ENCODE assay signal across 8 cellular contexts in the genomic region with DNA sequence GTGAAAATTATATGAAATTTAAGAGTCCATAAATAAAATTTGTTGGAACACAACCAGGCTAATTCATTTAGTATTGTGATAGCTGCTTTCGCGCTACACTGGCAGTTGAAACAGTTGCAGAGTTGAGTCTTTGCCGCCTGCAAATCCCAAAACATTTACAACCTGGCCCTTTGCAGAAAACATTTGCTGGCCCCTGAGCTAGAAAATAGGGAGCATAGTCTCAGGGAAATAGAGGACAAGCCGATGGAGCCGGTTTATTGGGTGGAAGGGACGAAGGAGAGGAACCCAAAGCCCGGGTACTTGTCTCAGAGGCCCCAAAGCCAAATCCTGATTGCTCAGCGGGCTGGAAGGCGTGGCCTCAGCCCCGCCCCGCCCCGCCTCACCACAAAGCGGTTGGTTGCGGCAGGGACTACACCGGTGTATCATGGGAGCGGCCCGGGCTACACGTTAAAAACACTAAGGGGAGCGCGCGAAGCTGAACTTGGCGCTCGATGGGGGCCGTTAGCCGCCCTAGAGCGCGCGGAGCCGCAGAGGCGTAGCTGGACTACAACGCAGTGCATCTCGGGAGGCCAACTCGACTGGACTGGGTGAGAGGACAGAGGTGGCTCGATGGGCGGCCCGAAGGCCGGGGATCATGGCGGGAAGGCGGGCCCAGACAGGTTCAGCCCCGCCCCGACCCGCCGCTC. TPM values are rescaled to one million over a fixed set of nuclear protein-coding genes. Genes with fewer than 3 reads are reported as not detected.
DNase-seq lines count a peak whose midpoint lies in the region; ATAC-seq, FAIRE-seq and TF ChIP-seq lines count a peak whose summit lies in the region.

No MANE protein-coding gene starts in this region.

- H3K4me1 ChIP-seq in astrocyte (ENCODE audit: insufficient read depth, low read length) (peaks cover 3% of the 10 kb centered on the region), hepatocyte (ENCODE audit: insufficient read depth) (peaks cover 4% of the 10 kb centered on the region), rectal smooth muscle tissue (ENCODE audit: control insufficient read depth, insufficient read depth, low read length) (no peaks in the 10 kb centered on the region), aorta (ENCODE audit: control insufficient read depth in 1 of 2, insufficient read depth in 2 of 2, low read length in 2 of 2) (no peaks in the 10 kb centered on the region)

- peaks cover 22% of the 10 kb centered on the region for H3K36me3 Mint-ChIP-seq in T-helper 2 cell treated with Interferon-gamma antibody and Interleukin-4, amounts not matched to agents 5 μg/mL and 100 μg/mL, for 36 hours (ENCODE audit: low read depth)
- H3K36me3 Mint-ChIP-seq in astrocyte (ENCODE audit: low read depth, unreplicated experiment) = peaks cover 3% of the 10 kb centered on the region

- H3K4me1 Mint-ChIP-seq in T-helper 2 cell treated with Interferon-gamma antibody and Interleukin-4, amounts not matched to agents 5 μg/mL and 100 μg/mL, for 36 hours (ENCODE audit: low read depth) = peaks cover 12% of the 10 kb centered on the region
- H3K4me1 Mint-ChIP-seq in astrocyte (ENCODE audit: low read depth, unreplicated experiment) = peaks cover 4% of the 10 kb centered on the region

- H3K4me3 Mint-ChIP-seq in T-helper 2 cell treated with Interferon-gamma antibody and Interleukin-4, amounts not matched to agents 5 μg/mL and 100 μg/mL, for 36 hours = peak overlapping the region; percentile 87
- H3K4me3 Mint-ChIP-seq in astrocyte (ENCODE audit: unreplicated experiment) = peak overlapping the region; percentile 90

- H3K36me3 ChIP-seq in astrocyte (ENCODE audit: insufficient read depth, low read length) (peaks cover 4% of the 10 kb centered on the region), hepatocyte (replicated peaks; ENCODE audit: insufficient read depth, low read depth) (no peaks in the 10 kb centered on the region), rectal smooth muscle tissue (ENCODE audit: control insufficient read depth, insufficient read depth, low read length) (peaks cover 23% of the 10 kb centered on the region), aorta (ENCODE audit: control insufficient read depth in 1 of 2, insufficient read depth in 2 of 2, low read length in 1 of 2) (no peaks in the 10 kb centered on the region)

- TF ChIP-seq CTCF in astrocyte (IDR thresholded peaks at IDR 0.05; ENCODE audit: insufficient read depth, low read depth, low read length) (no peak), hepatocyte (IDR thresholded peaks at IDR 0.05; ENCODE audit: poor library complexity) (no peak)

- H2AFZ ChIP-seq in astrocyte (ENCODE audit: low read depth, low read length) (peak overlapping the region; percentile 92), hepatocyte (peak overlapping the region; percentile 30)

- H3K9me3 ChIP-seq in astrocyte (ENCODE audit: insufficient read depth, low read depth, low read length) (no peaks in the 10 kb centered on the region), hepatocyte (ENCODE audit: low read depth) (no peaks in the 10 kb centered on the region), aorta (ENCODE audit: control insufficient read depth, low read length) (no peaks in the 10 kb centered on the region)

- DNase-seq in NCI-H187 treated with DMSO at 0.1 percent for 48 hours (lab: John Stamatoyannopoulos, UW) (peak; percentile 92), astrocyte (ENCODE audit: low read depth) (peak; percentile 89), hepatocyte (ENCODE audit: low spot score) (peak; percentile 95), aorta (peak; percentile 94 to 95)
- peak; percentile 95 for DNase-seq in T-helper 2 cell treated with Interferon-gamma antibody and Interleukin-4, amounts not matched to agents 5 μg/mL and 100 μg/mL, for 36 hours (ENCODE audit: low spot score)

- peak overlapping the region; percentile 82 for H3K9ac ChIP-seq in astrocyte (ENCODE audit: low read length)
- peak overlapping the region; percentile 49 for H3K9ac ChIP-seq in rectal smooth muscle tissue (ENCODE audit: low read length)

- WGBS in hepatocyte (ENCODE audit: low lambda C conversion rate, missing lambda C conversion rate) = 7% methylated on average over 30 of the region's 43 CpGs
- 1% methylated on average over 42 to 43 of the region's 43 CpGs for WGBS in aorta, 2 donors

- intact Hi-C loops in aorta (cut with DNase I) = loop anchor here in 1 of 2 donors (5.0 kb wide), 1 partner anchor 57 kb away; a partner anchor contains a TSS

- H3K27ac ChIP-seq in astrocyte (ENCODE audit: low read depth, low read length) (peak overlapping the region; percentile 78), hepatocyte (peak overlapping the region; percentile 88), rectal smooth muscle tissue (ENCODE audit: low read depth, low read length) (peak overlapping the region; percentile 95), aorta (ENCODE audit: low read depth in 1 of 2, low read length in 2 of 2) (peak overlapping the region in 1 of 2 donors; percentile 90)

- TF ChIP-seq POLR2A in GM18505 (IDR thresholded peaks at IDR 0.05; ENCODE audit: borderline replicate concordance, extremely low read depth, insufficient read depth, insufficient read length) = peak; percentile 62

- H3K9me3 Mint-ChIP-seq in T-helper 2 cell treated with Interferon-gamma antibody and Interleukin-4, amounts not matched to agents 5 μg/mL and 100 μg/mL, for 36 hours = no peaks in the 10 kb centered on the region
- H3K9me3 Mint-ChIP-seq in astrocyte (ENCODE audit: unreplicated experiment) = no peaks in the 10 kb centered on the region

- H3K27ac Mint-ChIP-seq in T-helper 2 cell treated with Interferon-gamma antibody and Interleukin-4, amounts not matched to agents 5 μg/mL and 100 μg/mL, for 36 hours = peak overlapping the region; percentile 95
- peak overlapping the region; percentile 62 for H3K27ac Mint-ChIP-seq in astrocyte (ENCODE audit: unreplicated experiment)

- FAIRE-seq in astrocyte (lab: Jason Lieb, UNC) = no peak

- no peaks in the 10 kb centered on the region for H3K27me3 Mint-ChIP-seq in T-helper 2 cell treated with Interferon-gamma antibody and Interleukin-4, amounts not matched to agents 5 μg/mL and 100 μg/mL, for 36 hours (ENCODE audit: low read depth)
- no peaks in the 10 kb centered on the region for H3K27me3 Mint-ChIP-seq in astrocyte (ENCODE audit: low read depth, unreplicated experiment)

- H3K4me2 ChIP-seq in astrocyte (ENCODE audit: low read length) (peak overlapping the region; percentile 95), hepatocyte (peak overlapping the region; percentile 98)

- ATAC-seq in GM18505 (IDR thresholded peaks at IDR 0.05; ENCODE audit: unreplicated experiment) (peak; percentile 81), HG02970 (IDR thresholded peaks at IDR 0.05; ENCODE audit: low FRiP score, unreplicated experiment) (peak; percentile 83), aorta (ENCODE audit: low FRiP score) (peak; percentile 96)

- H3K4me3 ChIP-seq in astrocyte (ENCODE audit: insufficient read depth, low read depth, low read length) (peak overlapping the region; percentile 75), hepatocyte (peak overlapping the region; percentile 94), rectal smooth muscle tissue (ENCODE audit: low read length) (peak overlapping the region; percentile 79), aorta (ENCODE audit: low read length in 2 of 2) (peak overlapping the region; percentile 53 to 62)

- H3K27me3 ChIP-seq in astrocyte (ENCODE audit: insufficient read depth, low read length) (no peaks in the 10 kb centered on the region), hepatocyte (no peaks in the 10 kb centered on the region), rectal smooth muscle tissue (ENCODE audit: control insufficient read depth, insufficient read depth, low read length) (no peaks in the 10 kb centered on the region), aorta (ENCODE audit: control insufficient read depth in 1 of 2, insufficient read depth in 2 of 2, low read length in 1 of 2) (no peaks in the 10 kb centered on the region)

- H3K79me2 ChIP-seq in astrocyte (ENCODE audit: insufficient read depth, low read length) (peaks cover 12% of the 10 kb centered on the region), hepatocyte (peaks cover 23% of the 10 kb centered on the region)

- no peaks in the 10 kb centered on the region for H3K9me2 ChIP-seq in hepatocyte (replicated peaks; ENCODE audit: insufficient read depth)

- peaks cover 16% of the 10 kb centered on the region for H4K20me1 ChIP-seq in astrocyte (ENCODE audit: insufficient read depth, low read length)
- H4K20me1 ChIP-seq in hepatocyte (ENCODE audit: insufficient read depth, poor library complexity, severe bottlenecking) = no peaks in the 10 kb centered on the region

RNA-seq across cellular contexts. Expression of a gene that starts 0.3 kb away (rescaled TPM):
- 13.8 and 14.6 TPM in 2 replicates for total RNA-seq in astrocyte
- total RNA-seq in hepatocyte = 10.8 and 12.2 TPM in 2 replicates
- 18.5 and 23.8 TPM in 2 replicates for polyA plus RNA-seq in hepatocyte
- total RNA-seq in aorta = 1 to 10 TPM; 3.6 to 4.9 TPM
- polyA plus RNA-seq in aorta = 1 to 10 TPM; 5.4 to 7.5 TPM

RNA-seq across cellular contexts. Expression of a gene that starts 13.4 kb away (rescaled TPM):
- total RNA-seq in astrocyte (15.4 and 18.5 TPM in 2 replicates), hepatocyte (9.9 and 12.9 TPM in 2 replicates), aorta (10 to 100 TPM; 19.9 to 26.1 TPM)
- polyA plus RNA-seq in hepatocyte (22.0 and 27.3 TPM in 2 replicates), aorta (10 to 100 TPM; 21.7 to 26.2 TPM)

RNA-seq across cellular contexts. Expression of a gene that starts 17.7 kb away (rescaled TPM):
- total RNA-seq in astrocyte = not detected in 2 replicates
- 0.13 and 0.76 TPM in 2 replicates for total RNA-seq in hepatocyte
- polyA plus RNA-seq in hepatocyte = not detected in 2 replicates
- total RNA-seq in aorta = 10 to 100 TPM; 14.1 to 29.4 TPM
- 10 to 100 TPM; 25.8 to 45.9 TPM for polyA plus RNA-seq in aorta

RNA-seq across cellular contexts. Expression of a gene that starts 26.7 kb away (rescaled TPM):
- 41.7 and 47.6 TPM in 2 replicates for total RNA-seq in astrocyte
- 68.2 and 69.1 TPM in 2 replicates for total RNA-seq in hepatocyte
- polyA plus RNA-seq in hepatocyte = 126 and 127 TPM in 2 replicates
- total RNA-seq in aorta = 10 to 100 TPM; 96.3 to 98.5 TPM
- polyA plus RNA-seq in aorta = 100 to 1,000 TPM; 151 to 175 TPM

RNA-seq across cellular contexts. Expression of a gene that starts 43.2 kb away (rescaled TPM):
- total RNA-seq in astrocyte = 6.0 and 6.3 TPM in 2 replicates
- 6.4 and 7.9 TPM in 2 replicates for total RNA-seq in hepatocyte
- 6.4 and 11.8 TPM in 2 replicates for polyA plus RNA-seq in hepatocyte
- total RNA-seq in aorta = 1 to 10 TPM in 1 of 2 donors, under 1 TPM in 1; 0.81 to 1.0 TPM
- 1 to 10 TPM in 1 of 2 donors, under 1 TPM in 1; 1.00 to 2.5 TPM for polyA plus RNA-seq in aorta
